ENCODE assay signal across 21 cellular contexts in genomic region chr14:100893760-100894159, GRCh38. TPM values are rescaled to one million over a fixed set of nuclear protein-coding genes. Genes with fewer than 3 reads are reported as not detected.
DNase-seq lines count a peak whose midpoint lies in the region; ATAC-seq and TF ChIP-seq lines count a peak whose summit lies in the region.
"Had no signal": no experiment of that assay in that cellular context is flagged by ENCODE, and none has a peak within 500 bp of the region (broad histone marks: within the 10 kb centered on the region; RNA-seq: fewer than 3 reads in every experiment).

No MANE protein-coding gene starts in this region.

- no peak overlapping the region for H3K27ac ChIP-seq in mesenchymal stem cell (ENCODE audit: low read length, poor library complexity, severe bottlenecking)
- H3K27ac ChIP-seq in stomach = no peak overlapping the region

- DNase-seq in cardiac septum (ENCODE audit: low spot score) (peak; percentile 66), Right ventricle myocardium inferior (ENCODE audit: missing footprints) (no peak), mesenchymal stem cell (no peak), stomach (peak; percentile 19), mucosa of descending colon (no peak)
- no peak for DNase-seq in activated CD8-positive, alpha-beta memory T cell treated with anti-CD3 and anti-CD28 coated beads, Interleukin-2, amount 10 ng/mL, durations not matched to agents 7 days and 5 days
- DNase-seq: CD4-positive, alpha-beta memory T cell; DMS153; GDM1; Kasumi-1; MG63; NCI-H1048; NCI-H2029 treated with DMSO at 0.1 percent for 48 hours; NCI-H2171 treated with DMSO at 0.1 percent for 48 hours; NK-92 treated with Interleukin-12 subunit alpha and Interleukin-12 subunit beta, amount 100 ng/mL, for 24 hours had no signal

- intact Hi-C loops in cardiac septum (cut with DNase I) = no loop called here
- intact Hi-C loops in Right ventricle myocardium inferior (cut with DNase I) = no loop called here
- intact Hi-C loops in stomach (cut with DNase I; ENCODE audit: low total_unique reads) = no loop called here
- intact Hi-C loops in mucosa of descending colon (cut with DNase I, micrococcal nuclease) = no loop called here

- H3K4me2 ChIP-seq in mesenchymal stem cell (ENCODE audit: low read length, poor library complexity, severe bottlenecking) = no peak overlapping the region

- H3K18ac ChIP-seq in mesenchymal stem cell (ENCODE audit: low read depth in 1 of 2, low read length in 2 of 2) = no peak overlapping the region

- H3K36me3 ChIP-seq in mesenchymal stem cell (ENCODE audit: control insufficient read depth in 1 of 2, insufficient read depth in 2 of 2, low read depth in 1 of 2, low read length in 2 of 2) = peaks cover 0 to 85% of the 10 kb centered on the region in 2 experiments
- H3K36me3 ChIP-seq in stomach = no peaks in the 10 kb centered on the region
- no peaks in the 10 kb centered on the region for H3K36me3 ChIP-seq in mucosa of descending colon (ENCODE audit: low read depth)
- H3K36me3 ChIP-seq: HAP-1, MG63 had no signal

- CTCF ChIA-PET in activated CD8-positive, alpha-beta memory T cell treated with anti-CD3 and anti-CD28 coated beads, Interleukin-2, amount 10 ng/mL, durations not matched to agents 7 days and 5 days (lab: Charles Lee) = no interaction called here

- no peak overlapping the region for H2BK12ac ChIP-seq in mesenchymal stem cell (ENCODE audit: low read length in 2 of 2)

- no peaks in the 10 kb centered on the region for H3K9me3 ChIP-seq in mesenchymal stem cell (ENCODE audit: control insufficient read depth, low read length)
- no peaks in the 10 kb centered on the region for H3K9me3 ChIP-seq in stomach
- no peaks in the 10 kb centered on the region for H3K9me3 ChIP-seq in mucosa of descending colon
- H3K9me3 ChIP-seq: HAP-1, MG63 had no signal

- H4K91ac ChIP-seq in mesenchymal stem cell (ENCODE audit: low read length) = peak overlapping the region; percentile 62

- no peak overlapping the region for H2BK15ac ChIP-seq in mesenchymal stem cell (ENCODE audit: low read depth, poor library complexity, severe bottlenecking)

- H3K4me3 ChIP-seq in mesenchymal stem cell (ENCODE audit: insufficient read depth in 1 of 2, low read depth in 1 of 2, low read length in 2 of 2) (no peak overlapping the region), stomach (no peak overlapping the region), mucosa of descending colon (no peak overlapping the region)
- H3K4me3 ChIP-seq: HAP-1, MG63 had no signal

- no peak overlapping the region for H2BK5ac ChIP-seq in mesenchymal stem cell (ENCODE audit: low read depth, low read length, poor library complexity, severe bottlenecking)

- no peak overlapping the region for H2AFZ ChIP-seq in mesenchymal stem cell (ENCODE audit: low read depth, low read length)

- H2BK120ac ChIP-seq in mesenchymal stem cell (ENCODE audit: low read depth, low read length) = no peak overlapping the region

- no peak overlapping the region for H3K4me3 Mint-ChIP-seq in activated CD8-positive, alpha-beta memory T cell treated with anti-CD3 and anti-CD28 coated beads, Interleukin-2, amount 10 ng/mL, durations not matched to agents 7 days and 5 days
- H3K4me3 Mint-ChIP-seq: CD4-positive, alpha-beta memory T cell; IgD-negative memory B cell had no signal

- no peak for TF ChIP-seq EP300 in stomach (IDR thresholded peaks at IDR 0.05)

- peaks cover 12% of the 10 kb centered on the region for H3K27me3 Mint-ChIP-seq in activated CD8-positive, alpha-beta memory T cell treated with anti-CD3 and anti-CD28 coated beads, Interleukin-2, amount 10 ng/mL, durations not matched to agents 7 days and 5 days

- H3K36me3 Mint-ChIP-seq in activated CD8-positive, alpha-beta memory T cell treated with anti-CD3 and anti-CD28 coated beads, Interleukin-2, amount 10 ng/mL, durations not matched to agents 7 days and 5 days = no peaks in the 10 kb centered on the region
- H3K36me3 Mint-ChIP-seq: CD4-positive, alpha-beta memory T cell; IgD-negative memory B cell had no signal

- no peaks in the 10 kb centered on the region for H3K9me3 Mint-ChIP-seq in activated CD8-positive, alpha-beta memory T cell treated with anti-CD3 and anti-CD28 coated beads, Interleukin-2, amount 10 ng/mL, durations not matched to agents 7 days and 5 days (ENCODE audit: low read depth)
- H3K9me3 Mint-ChIP-seq: CD4-positive, alpha-beta memory T cell had no signal

- TF ChIP-seq CTCF in stomach (IDR thresholded peaks at IDR 0.05) (no peak), mucosa of descending colon (IDR thresholded peaks at IDR 0.05) (no peak)

- no peaks in the 10 kb centered on the region for H3K4me1 Mint-ChIP-seq in activated CD8-positive, alpha-beta memory T cell treated with anti-CD3 and anti-CD28 coated beads, Interleukin-2, amount 10 ng/mL, durations not matched to agents 7 days and 5 days
- H3K4me1 Mint-ChIP-seq: CD4-positive, alpha-beta memory T cell; IgD-negative memory B cell had no signal

- H3K79me1 ChIP-seq in mesenchymal stem cell (replicated peaks; ENCODE audit: low read length, poor library complexity, severe bottlenecking) = no peaks in the 10 kb centered on the region

- H2AK5ac ChIP-seq in mesenchymal stem cell (ENCODE audit: low read length, severe bottlenecking) = no peak overlapping the region

- H3K4me1 ChIP-seq in mesenchymal stem cell (ENCODE audit: control insufficient read depth, insufficient read depth, low read depth, low read length) (no peaks in the 10 kb centered on the region), stomach (peaks cover 0 to 2% (median 0%) of the 10 kb centered on the region in 4 donors), mucosa of descending colon (ENCODE audit: low read depth) (no peaks in the 10 kb centered on the region)

- no peak overlapping the region for H4K8ac ChIP-seq in mesenchymal stem cell (ENCODE audit: low read length)

- H3K9ac ChIP-seq in mesenchymal stem cell (ENCODE audit: low read length) = no peak overlapping the region

- no peak overlapping the region for H3K4ac ChIP-seq in mesenchymal stem cell (ENCODE audit: low read depth in 1 of 2, low read length in 2 of 2)

- no peak overlapping the region for H3K27ac Mint-ChIP-seq in activated CD8-positive, alpha-beta memory T cell treated with anti-CD3 and anti-CD28 coated beads, Interleukin-2, amount 10 ng/mL, durations not matched to agents 7 days and 5 days
- H3K27ac Mint-ChIP-seq: IgD-negative memory B cell had no signal

- no peak overlapping the region for H3K14ac ChIP-seq in mesenchymal stem cell (ENCODE audit: low read length in 2 of 2)

- 84% methylated on average over 10 of the region's 11 CpGs for WGBS in mesenchymal stem cell
- WGBS in stomach, 5 donors = 78 to 85% (median 80%) methylated on average over 11 of the region's 11 CpGs

- H3K23ac ChIP-seq in mesenchymal stem cell (ENCODE audit: low read length in 2 of 2) = no peak overlapping the region

- no peak for TF ChIP-seq POLR2A in stomach (IDR thresholded peaks at IDR 0.05)

- H3K27me3 ChIP-seq in mesenchymal stem cell (ENCODE audit: control insufficient read depth in 1 of 2, insufficient read depth in 1 of 2, low read length in 2 of 2) (peaks cover 10 to 14% of the 10 kb centered on the region in 2 experiments), stomach (peaks cover 0 to 53% (median 9%) of the 10 kb centered on the region in 3 donors)
- H3K27me3 ChIP-seq: MG63 had no signal

- ATAC-seq in Right ventricle myocardium inferior (no peak), GM19452 (IDR thresholded peaks at IDR 0.05; ENCODE audit: unreplicated experiment) (no peak), mucosa of descending colon (no peak)
- ATAC-seq in activated CD8-positive, alpha-beta memory T cell treated with anti-CD3 and anti-CD28 coated beads, Interleukin-2, amount 10 ng/mL, durations not matched to agents 7 days and 5 days = no peak

RNA-seq across cellular contexts. Expression of gene RTL1, which starts 9.8 kb away (rescaled TPM):
- total RNA-seq in cardiac septum (not detected), Right ventricle myocardium inferior (not detected), stomach (not detected), mucosa of descending colon (not detected)
- 0.07 TPM for polyA plus RNA-seq in mesenchymal stem cell (2013, experiment 1 of 2)
- polyA plus RNA-seq in mesenchymal stem cell (2013, experiment 2 of 2) = 0.04 TPM
- not detected for polyA plus RNA-seq in stomach
- not detected for total RNA-seq in activated CD8-positive, alpha-beta memory T cell treated with anti-CD3 and anti-CD28 coated beads, Interleukin-2, amount 10 ng/mL, durations not matched to agents 7 days and 5 days
- total RNA-seq: CD4-positive, alpha-beta memory T cell; Daoy; NCI-H460 had no signal
- polyA plus RNA-seq: BJ; CD4-positive, alpha-beta memory T cell; IgD-negative memory B cell had no signal

Comparison
In these comparisons a context has a peak if more than half of its experiments do, and no peak if none do; other contexts are left out.
1. DNase-seq: peak in cardiac septum (single experiment) and stomach (single experiment); none in Right ventricle myocardium inferior (single experiment), mesenchymal stem cell (single experiment), mucosa of descending colon (0 of 3) and activated CD8-positive, alpha-beta memory T cell treated with anti-CD3 and anti-CD28 coated beads, Interleukin-2, amount 10 ng/mL, durations not matched to agents 7 days and 5 days (single experiment).